In the genomic region with DNA sequence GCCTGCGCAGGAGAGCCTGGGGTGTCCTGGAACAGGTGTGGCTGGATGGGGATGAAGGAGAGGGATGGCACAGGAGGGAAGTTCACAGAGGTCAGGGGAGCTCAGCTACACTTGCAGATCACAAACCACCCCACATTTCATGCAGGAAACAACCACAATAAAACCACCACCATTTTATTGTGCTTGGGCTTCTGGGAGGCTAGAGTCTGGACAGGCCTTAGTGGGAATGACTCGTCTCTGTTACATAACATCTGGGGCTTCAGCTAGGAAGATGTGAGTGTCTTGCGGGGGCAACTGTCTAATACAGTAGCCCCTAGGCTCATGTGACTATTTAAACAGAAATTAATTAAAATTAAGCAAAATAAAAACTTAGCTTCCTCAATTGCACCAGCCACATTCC, we compare ENCODE assay signal across 17 cellular contexts. TPM values are rescaled to one million over a fixed set of nuclear protein-coding genes. Genes with fewer than 3 reads are reported as not detected.
DNase-seq lines count a peak whose midpoint lies in the region; ATAC-seq, FAIRE-seq and TF ChIP-seq lines count a peak whose summit lies in the region.
"Had no signal": no experiment of that assay in that cellular context is flagged by ENCODE, and none has a peak within 500 bp of the region (broad histone marks: within the 10 kb centered on the region; RNA-seq: fewer than 3 reads in every experiment).

No MANE protein-coding gene starts in this region.

- H3K27me3 ChIP-seq in HepG2 (ENCODE audit: control insufficient read depth in 1 of 2, insufficient read depth in 2 of 2, low read length in 2 of 2) (peaks cover 7 to 30% of the 10 kb centered on the region in 2 experiments; a peak in 4 of 5 replicates), right lobe of liver (no peaks in the 10 kb centered on the region), mesenchymal stem cell (ENCODE audit: control insufficient read depth in 1 of 2, insufficient read depth in 1 of 2, low read length in 2 of 2) (no peaks in the 10 kb centered on the region)

- H3K79me1 ChIP-seq in mesenchymal stem cell (replicated peaks; ENCODE audit: low read length, poor library complexity, severe bottlenecking): peaks cover 6% of the 10 kb centered on the region

- H3K18ac ChIP-seq in mesenchymal stem cell (ENCODE audit: low read depth in 1 of 2, low read length in 2 of 2): peak overlapping the region in 1 of 2 experiments; percentile 34

- BruUV-seq in HepG2 (replicated peaks; lab: Mats Ljungman, UMichigan): no TSS peak

- H4K91ac ChIP-seq in mesenchymal stem cell (ENCODE audit: low read length): no peak overlapping the region

- H2BK120ac ChIP-seq in mesenchymal stem cell (ENCODE audit: low read depth, low read length): no peak overlapping the region

- no peak overlapping the region for H2BK5ac ChIP-seq in mesenchymal stem cell (ENCODE audit: low read depth, low read length, poor library complexity, severe bottlenecking)

- H3K36me3 ChIP-seq in HepG2 (replicated peaks in 1 of 2; ENCODE audit: control insufficient read depth in 1 of 2, insufficient read depth in 2 of 2, low read length in 2 of 2): no peaks in the 10 kb centered on the region
- H3K36me3 ChIP-seq in right lobe of liver: no peaks in the 10 kb centered on the region
- H3K36me3 ChIP-seq in mesenchymal stem cell (ENCODE audit: control insufficient read depth in 1 of 2, insufficient read depth in 2 of 2, low read depth in 1 of 2, low read length in 2 of 2): peaks cover 6 to 8% of the 10 kb centered on the region in 2 experiments

- H2BK15ac ChIP-seq in mesenchymal stem cell (ENCODE audit: low read depth, poor library complexity, severe bottlenecking): no peak overlapping the region

- no peak for ATAC-seq in HepG2
- no peak for ATAC-seq in right lobe of liver
- ATAC-seq in GM21390 (IDR thresholded peaks at IDR 0.05; ENCODE audit: unreplicated experiment): no peak

- no peaks in the 10 kb centered on the region for H4K20me1 ChIP-seq in HepG2 (ENCODE audit: insufficient read depth, low read length)

- TF ChIP-seq EP300 in HepG2 (IDR thresholded peaks at IDR 0.05; ENCODE audit: low read depth in 2 of 2, low read length in 2 of 2) (no peak), HepG2 (CRISPR knock-in tag; IDR thresholded peaks at IDR 0.05; ENCODE audit: borderline replicate concordance) (no peak)

- WGBS in HepG2 (ENCODE audit: low lambda C conversion rate): 62% methylated on average over 3 of the region's 3 CpGs
- WGBS in right lobe of liver (ENCODE audit: insufficient coverage, low coverage, low lambda C conversion rate, missing lambda C conversion rate): 72% methylated on average over 3 of the region's 3 CpGs
- no CpG with 5 or more reads among the region's 3 CpGs for whole genome bisulfite sequencing in mesenchymal stem cell

- H3K27ac ChIP-seq in HepG2 (ENCODE audit: extremely low read length, insufficient read depth, low read length): no peak overlapping the region
- H3K27ac ChIP-seq in right lobe of liver: no peak overlapping the region
- H3K27ac ChIP-seq in mesenchymal stem cell (ENCODE audit: low read length, poor library complexity, severe bottlenecking): peak overlapping the region; percentile 96
- H3K27ac ChIP-seq: PC-9, SK-N-MC had no signal

- no peak overlapping the region for H3K4ac ChIP-seq in mesenchymal stem cell (ENCODE audit: low read depth in 1 of 2, low read length in 2 of 2)

- H3K4me3 ChIP-seq in HepG2 (replicated peaks in 1 of 3; ENCODE audit: insufficient read depth in 1 of 3, low read depth in 2 of 3, low read length in 3 of 3) (no peak overlapping the region), right lobe of liver (no peak overlapping the region), mesenchymal stem cell (ENCODE audit: insufficient read depth in 1 of 2, low read depth in 1 of 2, low read length in 2 of 2) (no peak overlapping the region)
- H3K4me3 ChIP-seq: PC-9, SK-N-MC had no signal

- TF ChIP-seq RAD21 in HepG2 (CRISPR knock-in tag; IDR thresholded peaks at IDR 0.05): no peak

- H3K4me1 ChIP-seq in HepG2 (ENCODE audit: insufficient read depth, low read length) (peaks cover 53% of the 10 kb centered on the region), right lobe of liver (no peaks in the 10 kb centered on the region), mesenchymal stem cell (ENCODE audit: control insufficient read depth, insufficient read depth, low read depth, low read length) (peaks cover 53% of the 10 kb centered on the region)

- POLR2A ChIA-PET in HepG2 (lab: Yijun Ruan, JAX): no interaction called here

- H3K14ac ChIP-seq in mesenchymal stem cell (ENCODE audit: low read length in 2 of 2): no peak overlapping the region

- DNase-seq in HepG2 (ENCODE audit: low spot score) (no peak), right lobe of liver (no peak), NCI-H226 (peak; percentile 43), mesenchymal stem cell (peak; percentile 37), islet precursor cell (no peak), T-helper 2 cell (no peak), hypothalamus (lab: John Stamatoyannopoulos, UW) (no peak)
- DNase-seq: 8988T, COR-L47, NCI-H1092, NCI-H1694, NCI-H446, NCI-H748 treated with DMSO at 0.1 percent for 48 hours, PC-9 had no signal

- TF ChIP-seq POLR2A in HepG2 (IDR thresholded peaks at IDR 0.05; ENCODE audit: insufficient read depth in 1 of 2, low read depth in 2 of 2, low read length in 2 of 2) (no peak), right lobe of liver (IDR thresholded peaks at IDR 0.05) (no peak)

- H3K9me3 ChIP-seq in HepG2 (ENCODE audit: low read length) (peaks cover 9% of the 10 kb centered on the region; the same call in 1 of the 2 replicates), right lobe of liver (no peaks in the 10 kb centered on the region), mesenchymal stem cell (ENCODE audit: control insufficient read depth, low read length) (peaks cover 6% of the 10 kb centered on the region)

- H3K9ac ChIP-seq in HepG2 (ENCODE audit: insufficient read depth, low read depth, low read length): no peak overlapping the region
- no peak overlapping the region for H3K9ac ChIP-seq in mesenchymal stem cell (ENCODE audit: low read length)

- in situ Hi-C loops in HepG2 (cut with HindIII; ENCODE audit: extremely low pct_ligation_motif_present, low pct_unique_long_range_greater_than_20kb): loop anchor here (10.0 kb wide), 1 partner anchor 400 kb away; the partner anchor contains the start of gene BFSP1

- no peak for FAIRE-seq in HepG2 (lab: Jason Lieb, UNC)
- FAIRE-seq: G401.6 had no signal

- TF ChIP-seq CTCF in HepG2 (CRISPR knock-in tag; IDR thresholded peaks at IDR 0.05): no peak
- no peak for TF ChIP-seq CTCF in right lobe of liver (IDR thresholded peaks at IDR 0.05)

- H3K79me2 ChIP-seq in HepG2 (ENCODE audit: insufficient read depth, low read length): no peaks in the 10 kb centered on the region

- H3K23ac ChIP-seq in mesenchymal stem cell (ENCODE audit: low read length in 2 of 2): no peak overlapping the region

- no peak overlapping the region for H2BK12ac ChIP-seq in mesenchymal stem cell (ENCODE audit: low read length in 2 of 2)

- H2AK5ac ChIP-seq in mesenchymal stem cell (ENCODE audit: low read length, severe bottlenecking): peak overlapping the region; percentile 93

- intact Hi-C loops in HepG2 (cut with micrococcal nuclease; ENCODE audit: unreplicated experiment) (loop anchor here (5.0 kb wide), 1 partner anchor 213 kb away; no protein-coding TSS in a partner anchor), right lobe of liver (cut with DNase I) (no loop called here)

- no peak overlapping the region for H3K4me2 ChIP-seq in HepG2 (ENCODE audit: low read depth, low read length)
- no peak overlapping the region for H3K4me2 ChIP-seq in mesenchymal stem cell (ENCODE audit: low read length, poor library complexity, severe bottlenecking)
- H3K4me2 ChIP-seq: PC-9 had no signal

- CTCF ChIA-PET in HepG2 (lab: Yijun Ruan, JAX; ENCODE audit: low intra/inter-chr PET ratio, low total read pairs): no interaction called here

- H2AFZ ChIP-seq in HepG2 (ENCODE audit: low read length): no peak overlapping the region
- H2AFZ ChIP-seq in mesenchymal stem cell (ENCODE audit: low read depth, low read length): no peak overlapping the region
- H2AFZ ChIP-seq: PC-9 had no signal

- no peak overlapping the region for H4K8ac ChIP-seq in mesenchymal stem cell (ENCODE audit: low read length)

RNA-seq across cellular contexts. Expression of gene SNX5, which starts 33.4 kb away (rescaled TPM):
- 1,040 and 1,306 TPM in 2 replicates for total RNA-seq in HepG2 (2016; rRNA removed; fragmentation: Illumina TruSeq; extraction: Trizol)
- 667 and 747 TPM in 2 replicates for total RNA-seq in HepG2 (2016; cell fraction: cytosol; rRNA removed; fragmentation: Illumina TruSeq; extraction: Trizol; ENCODE audit: low read depth)
- 1,050 and 1,299 TPM in 2 replicates for total RNA-seq in HepG2 (2016; cell fraction: insoluble cytoplasmic fraction; rRNA removed; fragmentation: Illumina TruSeq; extraction: Trizol)
- 1,275 and 1,485 TPM in 2 replicates for total RNA-seq in HepG2 (2016; cell fraction: membrane; rRNA removed; fragmentation: Illumina TruSeq; extraction: Trizol)
- total RNA-seq in HepG2 (2016; cell fraction: nucleus; rRNA removed; fragmentation: Illumina TruSeq; extraction: Trizol): 908 and 989 TPM in 2 replicates
- 448 and 664 TPM in 2 replicates for polyA plus RNA-seq in HepG2 (2011; rRNA removed)
- 385 and 413 TPM in 2 replicates for polyA plus RNA-seq in HepG2 (2011; cell fraction: cytosol; rRNA removed)
- polyA plus RNA-seq in HepG2 (2011; cell fraction: nucleus; rRNA removed): 462 and 532 TPM in 2 replicates
- polyA plus RNA-seq in HepG2 (2012): 554 and 823 TPM in 2 replicates
- 567 and 609 TPM in 2 replicates for polyA plus RNA-seq in HepG2 (2016; cell fraction: cytosol; fragmentation: Illumina TruSeq; extraction: Trizol; ENCODE audit: low read depth)
- 1,268 and 1,299 TPM in 2 replicates for polyA plus RNA-seq in HepG2 (2016; cell fraction: insoluble cytoplasmic fraction; fragmentation: Illumina TruSeq; extraction: Trizol; ENCODE audit: low read depth)
- polyA plus RNA-seq in HepG2 (2016; cell fraction: membrane; fragmentation: Illumina TruSeq; extraction: Trizol; ENCODE audit: low read depth): 1,062 and 1,196 TPM in 2 replicates
- polyA plus RNA-seq in HepG2 (2016; cell fraction: nucleus; fragmentation: Illumina TruSeq; extraction: Trizol; ENCODE audit: insufficient read depth, low read depth): 1,466 and 1,524 TPM in 2 replicates
- polyA minus RNA-seq in HepG2 (2011; rRNA and poly(A)+ RNA removed; ENCODE audit: low replicate concordance): 79.2 and 575 TPM in 2 replicates
- 326 and 349 TPM in 2 replicates for polyA minus RNA-seq in HepG2 (2011; cell fraction: cytosol; rRNA and poly(A)+ RNA removed)
- polyA minus RNA-seq in HepG2 (2011; cell fraction: nucleus; rRNA and poly(A)+ RNA removed): 855 and 898 TPM in 2 replicates
- 10 to 100 TPM; 32.6 to 74.5 (median 46.0) TPM for total RNA-seq in right lobe of liver
- polyA plus RNA-seq in mesenchymal stem cell (2013, experiment 1 of 2): 76.3 TPM
- 76.9 TPM for polyA plus RNA-seq in mesenchymal stem cell (2013, experiment 2 of 2)

RNA-seq across cellular contexts. Expression of gene MGME1, which starts 33.6 kb away (rescaled TPM):
- total RNA-seq in HepG2 (2016; rRNA removed; fragmentation: Illumina TruSeq; extraction: Trizol): 66.6 and 79.5 TPM in 2 replicates
- total RNA-seq in HepG2 (2016; cell fraction: cytosol; rRNA removed; fragmentation: Illumina TruSeq; extraction: Trizol; ENCODE audit: low read depth): 15.1 and 18.2 TPM in 2 replicates
- 62.8 and 78.1 TPM in 2 replicates for total RNA-seq in HepG2 (2016; cell fraction: insoluble cytoplasmic fraction; rRNA removed; fragmentation: Illumina TruSeq; extraction: Trizol)
- total RNA-seq in HepG2 (2016; cell fraction: membrane; rRNA removed; fragmentation: Illumina TruSeq; extraction: Trizol): 41.7 and 44.4 TPM in 2 replicates
- 67.8 and 71.1 TPM in 2 replicates for total RNA-seq in HepG2 (2016; cell fraction: nucleus; rRNA removed; fragmentation: Illumina TruSeq; extraction: Trizol)
- 24.8 and 36.7 TPM in 2 replicates for polyA plus RNA-seq in HepG2 (2011; rRNA removed)
- 17.2 and 20.9 TPM in 2 replicates for polyA plus RNA-seq in HepG2 (2011; cell fraction: cytosol; rRNA removed)
- polyA plus RNA-seq in HepG2 (2011; cell fraction: nucleus; rRNA removed): 18.4 and 19.3 TPM in 2 replicates
- 31.5 and 47.5 TPM in 2 replicates for polyA plus RNA-seq in HepG2 (2012)
- 14.4 and 14.8 TPM in 2 replicates for polyA plus RNA-seq in HepG2 (2016; cell fraction: cytosol; fragmentation: Illumina TruSeq; extraction: Trizol; ENCODE audit: low read depth)
- polyA plus RNA-seq in HepG2 (2016; cell fraction: insoluble cytoplasmic fraction; fragmentation: Illumina TruSeq; extraction: Trizol; ENCODE audit: low read depth): 84.4 and 86.8 TPM in 2 replicates
- polyA plus RNA-seq in HepG2 (2016; cell fraction: membrane; fragmentation: Illumina TruSeq; extraction: Trizol; ENCODE audit: low read depth): 29.4 and 31.2 TPM in 2 replicates
- polyA plus RNA-seq in HepG2 (2016; cell fraction: nucleus; fragmentation: Illumina TruSeq; extraction: Trizol; ENCODE audit: insufficient read depth, low read depth): 117 TPM in 2 replicates
- polyA minus RNA-seq in HepG2 (2011; rRNA and poly(A)+ RNA removed; ENCODE audit: low replicate concordance): 14.2 and 14.9 TPM in 2 replicates
- 30.8 and 31.4 TPM in 2 replicates for polyA minus RNA-seq in HepG2 (2011; cell fraction: cytosol; rRNA and poly(A)+ RNA removed)
- 48.9 and 53.8 TPM in 2 replicates for polyA minus RNA-seq in HepG2 (2011; cell fraction: nucleus; rRNA and poly(A)+ RNA removed)
- 1 to 10 TPM; 6.0 to 8.4 (median 7.5) TPM for total RNA-seq in right lobe of liver
- 14.6 TPM for polyA plus RNA-seq in mesenchymal stem cell (2013, experiment 1 of 2)
- polyA plus RNA-seq in mesenchymal stem cell (2013, experiment 2 of 2): 13.8 TPM

Comparison
In these comparisons a context has a peak if more than half of its experiments do, and no peak if none do; other contexts are left out.
1. RNA of gene SNX5, which starts 33.4 kb away (total RNA-seq): 667 to 1,485 TPM in HepG2; 32.6 to 74.5 TPM in right lobe of liver; every median in the first group is over 4 times any median in the second.
2. DNase-seq: peak in NCI-H226 (single experiment) and mesenchymal stem cell (single experiment); none in HepG2 (single experiment), right lobe of liver (0 of 3), islet precursor cell (single experiment), T-helper 2 cell (0 of 5) and hypothalamus (0 of 51).